ENCODE assay signal across 9 cellular contexts in the genomic region with DNA sequence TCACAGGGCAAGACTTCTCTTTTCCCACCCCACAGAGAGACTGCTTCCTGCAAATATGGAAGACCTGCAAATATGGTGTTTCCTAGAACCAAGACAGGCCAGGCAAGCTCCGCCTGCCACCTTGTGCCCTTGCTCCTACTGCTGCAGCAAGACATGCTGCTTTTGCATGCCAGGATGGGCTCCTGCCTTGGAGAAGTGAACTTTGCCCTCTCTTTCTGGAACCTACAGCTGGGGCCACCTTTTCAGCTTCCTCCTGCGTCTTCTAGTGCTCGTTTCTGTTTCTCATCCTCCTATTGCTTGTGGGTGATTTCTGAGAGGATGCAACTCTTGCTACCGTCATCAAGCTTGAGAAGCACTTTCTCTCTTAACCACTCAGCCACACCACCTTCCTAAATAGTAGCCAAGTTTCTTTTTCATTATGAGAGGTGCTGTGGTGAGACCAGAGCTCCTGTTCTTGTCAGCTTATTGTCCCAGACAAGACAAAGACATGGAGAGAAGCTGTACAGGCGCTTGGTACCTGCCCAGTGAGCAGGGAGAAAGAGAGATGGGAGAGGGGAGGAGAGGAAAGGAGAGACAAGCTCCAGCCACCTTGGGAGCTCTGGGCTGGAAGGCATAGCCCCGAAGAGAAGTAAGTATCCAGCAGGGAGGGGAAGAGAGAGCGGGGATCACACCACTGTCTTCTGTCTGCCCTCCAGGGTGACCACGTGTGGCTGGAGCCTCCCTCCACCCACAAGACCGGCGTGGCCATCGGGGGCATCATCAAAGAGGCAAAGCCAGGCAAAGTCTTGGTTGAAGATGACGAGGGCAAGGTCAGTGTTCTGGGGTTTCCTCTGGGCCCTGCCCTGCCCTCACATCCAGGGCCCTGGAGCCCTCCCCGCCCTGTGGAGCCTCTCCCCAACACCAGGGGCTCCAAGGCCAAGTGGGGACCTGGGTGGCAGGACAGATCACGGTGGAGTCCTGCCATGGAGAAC. TPM values are rescaled to one million over a fixed set of nuclear protein-coding genes. Genes with fewer than 3 reads are reported as not detected.
A peak's percentile ranks its signal among the peaks of the same experiment; 100 is the strongest.
DNase-seq lines count a peak whose midpoint lies in the region; ATAC-seq and TF ChIP-seq lines count a peak whose summit lies in the region.
"Had no signal": no experiment of that assay in that cellular context is flagged by ENCODE, and none has a peak within 500 bp of the region (broad histone marks: within the 10 kb centered on the region; RNA-seq: fewer than 3 reads in every experiment).

No MANE protein-coding gene starts in this region.

- TF ChIP-seq CTCF in GM12872 (IDR thresholded peaks at IDR 0.05; ENCODE audit: insufficient read depth, low read depth, low read length) (0 out of 3 replicates have a peak, but pooled peaks have one; percentile 9), hepatocyte (IDR thresholded peaks at IDR 0.05; ENCODE audit: poor library complexity) (no peak), gastroesophageal sphincter (IDR thresholded peaks at IDR 0.05) (no peak)

- TF ChIP-seq POLR2A in gastroesophageal sphincter (IDR thresholded peaks at IDR 0.05) = no peak

- no peaks in the 10 kb centered on the region for H3K27me3 ChIP-seq in hepatocyte
- H3K27me3 ChIP-seq in gastroesophageal sphincter = peaks cover 3% of the 10 kb centered on the region

- no peaks in the 10 kb centered on the region for H3K36me3 ChIP-seq in hepatocyte (replicated peaks; ENCODE audit: insufficient read depth, low read depth)
- H3K36me3 ChIP-seq in gastroesophageal sphincter = no peaks in the 10 kb centered on the region

- no peaks in the 10 kb centered on the region for H3K9me3 Mint-ChIP-seq in activated naive CD8-positive, alpha-beta T cell treated with anti-CD3 and anti-CD28 coated beads, Interleukin-2, amount 50 U/mL, for 24 hours

- H3K9me3 ChIP-seq in hepatocyte (ENCODE audit: low read depth) (no peaks in the 10 kb centered on the region), gastroesophageal sphincter (no peaks in the 10 kb centered on the region)

- TF ChIP-seq EP300 in gastroesophageal sphincter (IDR thresholded peaks at IDR 0.05) = no peak

- H3K4me2 ChIP-seq in hepatocyte = no peak overlapping the region

- no peaks in the 10 kb centered on the region for H3K79me2 ChIP-seq in hepatocyte

- peak; percentile 96 for ATAC-seq in GM19351 (IDR thresholded peaks at IDR 0.05; ENCODE audit: unreplicated experiment)
- peak; percentile 96 for ATAC-seq in HG03108 (IDR thresholded peaks at IDR 0.05; ENCODE audit: unreplicated experiment)
- peak; percentile 70 for ATAC-seq in activated naive CD8-positive, alpha-beta T cell treated with anti-CD3 and anti-CD28 coated beads, Interleukin-2, amount 50 U/mL, for 24 hours
- ATAC-seq in gastroesophageal sphincter = no peak

- H3K4me3 ChIP-seq in hepatocyte (no peak overlapping the region), gastroesophageal sphincter (no peak overlapping the region)

- H3K9me2 ChIP-seq in hepatocyte (replicated peaks; ENCODE audit: insufficient read depth) = no peaks in the 10 kb centered on the region

- peaks cover under 1% of the 10 kb centered on the region for H3K27me3 Mint-ChIP-seq in activated naive CD8-positive, alpha-beta T cell treated with anti-CD3 and anti-CD28 coated beads, Interleukin-2, amount 50 U/mL, for 24 hours

- H3K4me1 Mint-ChIP-seq in activated naive CD8-positive, alpha-beta T cell treated with anti-CD3 and anti-CD28 coated beads, Interleukin-2, amount 50 U/mL, for 24 hours = peaks cover 13% of the 10 kb centered on the region
- H3K4me1 Mint-ChIP-seq: nephron had no signal

- H3K27ac ChIP-seq in hepatocyte = no peak overlapping the region
- no peak overlapping the region for H3K27ac ChIP-seq in gastroesophageal sphincter

- no peak overlapping the region for H3K4me3 Mint-ChIP-seq in activated naive CD8-positive, alpha-beta T cell treated with anti-CD3 and anti-CD28 coated beads, Interleukin-2, amount 50 U/mL, for 24 hours
- H3K4me3 Mint-ChIP-seq: nephron had no signal

- H3K27ac Mint-ChIP-seq in activated naive CD8-positive, alpha-beta T cell treated with anti-CD3 and anti-CD28 coated beads, Interleukin-2, amount 50 U/mL, for 24 hours = no peak overlapping the region
- H3K27ac Mint-ChIP-seq: nephron had no signal

- 80% methylated on average over 14 of the region's 14 CpGs for WGBS in hepatocyte (ENCODE audit: low lambda C conversion rate, missing lambda C conversion rate)
- 73 to 77% methylated on average over 5 to 11 of the region's 14 CpGs for WGBS in gastroesophageal sphincter (ENCODE audit: low coverage in 1 of 2), 2 donors

- no peaks in the 10 kb centered on the region for H4K20me1 ChIP-seq in hepatocyte (ENCODE audit: insufficient read depth, poor library complexity, severe bottlenecking)

- no peaks in the 10 kb centered on the region for H3K36me3 Mint-ChIP-seq in activated naive CD8-positive, alpha-beta T cell treated with anti-CD3 and anti-CD28 coated beads, Interleukin-2, amount 50 U/mL, for 24 hours (ENCODE audit: low read depth)

- no peak for DNase-seq in activated naive CD8-positive, alpha-beta T cell treated with anti-CD3 and anti-CD28 coated beads, Interleukin-2, amount 50 U/mL, for 24 hours
- no peak for DNase-seq in hepatocyte (ENCODE audit: low spot score)
- DNase-seq in D341Med (ENCODE audit: low spot score) = no peak
- no peak for DNase-seq in AML-193 (lab: John Stamatoyannopoulos, UW)

- H3K4me1 ChIP-seq in hepatocyte (ENCODE audit: insufficient read depth) (no peaks in the 10 kb centered on the region), gastroesophageal sphincter (peaks cover 0 to 2% (median 0%) of the 10 kb centered on the region in 3 donors)

- H2AFZ ChIP-seq in hepatocyte = no peak overlapping the region

RNA-seq across cellular contexts. Expression of gene MYO7B, which starts 28.3 kb away (rescaled TPM):
- total RNA-seq in hepatocyte (17.6 and 20.1 TPM in 2 replicates), gastroesophageal sphincter (under 1 TPM in 3 of 4 donors, not detected in 1; 0.27 to 0.77 (median 0.54) TPM)
- polyA plus RNA-seq in hepatocyte = 12.6 and 17.6 TPM in 2 replicates

RNA-seq across cellular contexts. Expression of gene IWS1, which starts 37.5 kb away (rescaled TPM):
- 45.9 and 58.5 TPM in 2 replicates for total RNA-seq in hepatocyte
- polyA plus RNA-seq in hepatocyte = 47.8 and 49.3 TPM in 2 replicates
- total RNA-seq in gastroesophageal sphincter = 10 to 100 TPM; 36.9 to 43.9 (median 39.6) TPM

Comparison
In these comparisons a context has a peak if more than half of its experiments do, and no peak if none do; other contexts are left out.
1. RNA of gene MYO7B, which starts 28.3 kb away (total RNA-seq): 17.6 to 20.1 TPM in hepatocyte; 0.27 to 0.77 TPM in gastroesophageal sphincter; every median in the first group is over 10 times any median in the second.